Comparison of ENCODE assay signal across 3 cellular contexts in the genomic region with DNA sequence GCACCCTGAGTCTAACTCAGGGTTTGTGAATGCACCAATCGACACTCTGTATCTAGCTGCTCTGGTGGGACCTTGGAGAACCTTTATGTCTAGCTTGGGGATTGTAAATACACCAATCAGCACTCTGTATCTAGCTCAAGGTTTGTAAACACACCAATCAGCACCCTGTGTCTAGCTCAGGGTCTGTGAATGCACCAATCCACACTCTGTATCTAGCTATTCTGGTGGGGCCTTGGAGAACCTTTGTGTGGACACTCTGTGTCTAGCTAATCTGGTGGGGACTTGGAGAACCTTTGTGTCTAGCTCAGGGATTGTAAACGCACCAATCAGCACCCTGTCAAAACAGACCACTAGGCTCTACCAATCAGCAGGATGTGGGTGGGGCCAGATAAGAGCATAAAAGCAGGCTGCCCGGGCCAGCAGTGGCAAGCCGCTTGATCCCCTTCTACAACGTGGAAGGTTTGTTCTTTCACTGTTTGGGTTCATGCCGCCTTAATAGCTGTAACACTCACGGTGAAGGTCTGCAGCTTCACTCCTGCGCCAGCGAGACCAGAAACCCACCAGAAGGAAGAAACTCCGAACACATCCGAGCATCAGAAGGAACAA. TPM values are rescaled to one million over a fixed set of nuclear protein-coding genes. Genes with fewer than 3 reads are reported as not detected.
"Had no signal": no experiment of that assay in that cellular context is flagged by ENCODE, and none has a peak within 500 bp of the region (broad histone marks: within the 10 kb centered on the region; RNA-seq: fewer than 3 reads in every experiment).

No MANE protein-coding gene starts in this region.

RNA-seq across cellular contexts. Expression of a gene that starts 2.6 kb away (rescaled TPM):
- polyA plus RNA-seq: IgD-negative memory B cell had no signal

RNA-seq across cellular contexts. Expression of a gene that starts 58.1 kb away (rescaled TPM):
- total RNA-seq: H9, HT-29 had no signal
- polyA plus RNA-seq: IgD-negative memory B cell had no signal
